Comparison of ENCODE assay signal across 10 cellular contexts in genomic region chr19:6272913-6273600, GRCh38. TPM values are rescaled to one million over a fixed set of nuclear protein-coding genes. Genes with fewer than 3 reads are reported as not detected.
DNase-seq lines count a peak whose midpoint lies in the region; ATAC-seq and TF ChIP-seq lines count a peak whose summit lies in the region.
"Had no signal": no experiment of that assay in that cellular context is flagged by ENCODE, and none has a peak within 500 bp of the region (broad histone marks: within the 10 kb centered on the region; RNA-seq: fewer than 3 reads in every experiment).

No MANE protein-coding gene starts in this region.

- H3K27me3 ChIP-seq in muscle layer of duodenum (ENCODE audit: low read depth, low read length) (no peaks in the 10 kb centered on the region), upper lobe of right lung (no peaks in the 10 kb centered on the region)

- no peak for ATAC-seq in effector memory CD8-positive, alpha-beta T cell (replicated peaks)
- ATAC-seq in upper lobe of right lung (no peak), HG03280 (IDR thresholded peaks at IDR 0.05; ENCODE audit: unreplicated experiment) (no peak)
- ATAC-seq in activated T-cell treated with anti-CD3 and anti-CD28 coated beads, Interleukin-2, amount 50 U/mL, for 4 hours, result no peak
- ATAC-seq: HCT116 had no signal

- no peaks in the 10 kb centered on the region for H3K9me3 ChIP-seq in muscle layer of duodenum (ENCODE audit: control insufficient read depth in 1 of 2, low read length in 2 of 2)
- H3K9me3 ChIP-seq in upper lobe of right lung, result no peaks in the 10 kb centered on the region

- H3K27me3 Mint-ChIP-seq in activated T-cell treated with anti-CD3 and anti-CD28 coated beads, Interleukin-2, amount 50 U/mL, for 24 hours, result no peaks in the 10 kb centered on the region
- no peaks in the 10 kb centered on the region for H3K27me3 Mint-ChIP-seq in effector memory CD8-positive, alpha-beta T cell
- no peaks in the 10 kb centered on the region for H3K27me3 Mint-ChIP-seq in T-helper 2 cell treated with Interferon-gamma antibody and Interleukin-4, amounts not matched to agents 5 μg/mL and 100 μg/mL, for 36 hours (ENCODE audit: low read depth)
- no peaks in the 10 kb centered on the region for H3K27me3 Mint-ChIP-seq in activated T-cell treated with anti-CD3 and anti-CD28 coated beads, Interleukin-2, amount 50 U/mL, for 4 hours (ENCODE audit: low read depth)

- peak overlapping the region; percentile 26 for H3K27ac Mint-ChIP-seq in activated T-cell treated with anti-CD3 and anti-CD28 coated beads, Interleukin-2, amount 50 U/mL, for 24 hours
- H3K27ac Mint-ChIP-seq in effector memory CD8-positive, alpha-beta T cell, result peak overlapping the region; percentile 59 to 66
- H3K27ac Mint-ChIP-seq in T-helper 2 cell treated with Interferon-gamma antibody and Interleukin-4, amounts not matched to agents 5 μg/mL and 100 μg/mL, for 36 hours, result no peak overlapping the region

- no peaks in the 10 kb centered on the region for H3K9me3 Mint-ChIP-seq in activated T-cell treated with anti-CD3 and anti-CD28 coated beads, Interleukin-2, amount 50 U/mL, for 24 hours
- no peaks in the 10 kb centered on the region for H3K9me3 Mint-ChIP-seq in effector memory CD8-positive, alpha-beta T cell
- no peaks in the 10 kb centered on the region for H3K9me3 Mint-ChIP-seq in T-helper 2 cell treated with Interferon-gamma antibody and Interleukin-4, amounts not matched to agents 5 μg/mL and 100 μg/mL, for 36 hours
- no peaks in the 10 kb centered on the region for H3K9me3 Mint-ChIP-seq in activated T-cell treated with anti-CD3 and anti-CD28 coated beads, Interleukin-2, amount 50 U/mL, for 4 hours

- no peak overlapping the region for H3K4me3 Mint-ChIP-seq in activated T-cell treated with anti-CD3 and anti-CD28 coated beads, Interleukin-2, amount 50 U/mL, for 24 hours
- no peak overlapping the region for H3K4me3 Mint-ChIP-seq in effector memory CD8-positive, alpha-beta T cell
- H3K4me3 Mint-ChIP-seq in T-helper 2 cell treated with Interferon-gamma antibody and Interleukin-4, amounts not matched to agents 5 μg/mL and 100 μg/mL, for 36 hours, result no peak overlapping the region
- no peak overlapping the region for H3K4me3 Mint-ChIP-seq in activated T-cell treated with anti-CD3 and anti-CD28 coated beads, Interleukin-2, amount 50 U/mL, for 4 hours

- no peak for DNase-seq in activated T-cell treated with anti-CD3 and anti-CD28 coated beads, Interleukin-2, amount 50 U/mL, for 24 hours
- no peak for DNase-seq in activated T-cell treated with anti-CD3 and anti-CD28 coated beads, Interleukin-2, amount 50 U/mL, for 48 hours
- DNase-seq in effector memory CD8-positive, alpha-beta T cell, result no peak
- no peak for DNase-seq in upper lobe of right lung
- DNase-seq in T-helper 2 cell treated with Interferon-gamma antibody and Interleukin-4, amounts not matched to agents 5 μg/mL and 100 μg/mL, for 36 hours (ENCODE audit: low spot score), result no peak
- no peak for DNase-seq in activated T-cell treated with anti-CD3 and anti-CD28 coated beads, Interleukin-2, amount 50 U/mL, for 4 hours
- DNase-seq: activated CD8-positive, alpha-beta memory T cell treated with anti-CD3 and anti-CD28 coated beads, Interleukin-2, amount 50 U/mL, for 4 hours had no signal

- intact Hi-C loops in upper lobe of right lung (cut with DNase I), result loop anchor here (10.0 kb wide), 1 partner anchor 48 kb away; no protein-coding TSS in a partner anchor

- H3K4me3 ChIP-seq in muscle layer of duodenum (ENCODE audit: low read depth in 1 of 2, low read length in 2 of 2) (peak overlapping the region; percentile 30 to 48), upper lobe of right lung (peak overlapping the region; percentile 6)

- H3K36me3 Mint-ChIP-seq in activated T-cell treated with anti-CD3 and anti-CD28 coated beads, Interleukin-2, amount 50 U/mL, for 24 hours (ENCODE audit: low read depth), result peaks cover 84% of the 10 kb centered on the region
- peaks cover 17% of the 10 kb centered on the region for H3K36me3 Mint-ChIP-seq in effector memory CD8-positive, alpha-beta T cell (ENCODE audit: insufficient read depth)
- peaks cover 12% of the 10 kb centered on the region for H3K36me3 Mint-ChIP-seq in T-helper 2 cell treated with Interferon-gamma antibody and Interleukin-4, amounts not matched to agents 5 μg/mL and 100 μg/mL, for 36 hours (ENCODE audit: low read depth)
- peaks cover 18% of the 10 kb centered on the region for H3K36me3 Mint-ChIP-seq in activated T-cell treated with anti-CD3 and anti-CD28 coated beads, Interleukin-2, amount 50 U/mL, for 4 hours (ENCODE audit: insufficient read depth)

- H3K4me1 ChIP-seq in muscle layer of duodenum (ENCODE audit: control insufficient read depth in 1 of 2, insufficient read depth in 2 of 2, low read length in 2 of 2) (peaks cover 53 to 76% of the 10 kb centered on the region in 2 donors), upper lobe of right lung (peaks cover 98% of the 10 kb centered on the region)

- TF ChIP-seq CTCF in upper lobe of right lung (IDR thresholded peaks at IDR 0.05), result no peak

- H3K4me1 Mint-ChIP-seq in activated T-cell treated with anti-CD3 and anti-CD28 coated beads, Interleukin-2, amount 50 U/mL, for 24 hours (ENCODE audit: low read depth), result peaks cover 65% of the 10 kb centered on the region
- peaks cover 48 to 53% of the 10 kb centered on the region in 2 donors for H3K4me1 Mint-ChIP-seq in effector memory CD8-positive, alpha-beta T cell (ENCODE audit: low read depth in 2 of 2)
- H3K4me1 Mint-ChIP-seq in T-helper 2 cell treated with Interferon-gamma antibody and Interleukin-4, amounts not matched to agents 5 μg/mL and 100 μg/mL, for 36 hours (ENCODE audit: low read depth), result peaks cover 21% of the 10 kb centered on the region
- H3K4me1 Mint-ChIP-seq in activated T-cell treated with anti-CD3 and anti-CD28 coated beads, Interleukin-2, amount 50 U/mL, for 4 hours (ENCODE audit: low read depth), result peaks cover 48% of the 10 kb centered on the region

- peak overlapping the region; percentile 90 for H3K27ac ChIP-seq in muscle layer of duodenum (ENCODE audit: low read length)
- peak overlapping the region; percentile 87 for H3K27ac ChIP-seq in upper lobe of right lung

- H3K36me3 ChIP-seq in muscle layer of duodenum (ENCODE audit: control insufficient read depth in 1 of 2, insufficient read depth in 2 of 2, low read length in 2 of 2) (peaks cover 8 to 13% of the 10 kb centered on the region in 2 donors), upper lobe of right lung (peaks cover 23% of the 10 kb centered on the region)

RNA-seq across cellular contexts. Expression of gene MLLT1, which starts 6.7 kb away (rescaled TPM):
- total RNA-seq in upper lobe of right lung, result 73.4 TPM
- total RNA-seq in activated T-cell treated with anti-CD3 and anti-CD28 coated beads, Interleukin-2, amount 50 U/mL, for 4 hours, result 100 to 1,000 TPM; 105 to 118 (median 109) TPM
